In genomic region chr20:17943343-17943742, GRCh38 we compare ENCODE assay signal across 12 cellular contexts. TPM values are rescaled to one million over a fixed set of nuclear protein-coding genes. Genes with fewer than 3 reads are reported as not detected.
A peak's percentile ranks its signal among the peaks of the same experiment; 100 is the strongest.
DNase-seq lines count a peak whose midpoint lies in the region; ATAC-seq and TF ChIP-seq lines count a peak whose summit lies in the region.
"Had no signal": no experiment of that assay in that cellular context is flagged by ENCODE, and none has a peak within 500 bp of the region (broad histone marks: within the 10 kb centered on the region; RNA-seq: fewer than 3 reads in every experiment).

No MANE protein-coding gene starts in this region.

- H3K9me3 Mint-ChIP-seq in T-cell, result no peaks in the 10 kb centered on the region
- H3K9me3 Mint-ChIP-seq: brain; stimulated activated naive B cell treated with anti-CD40 and anti-IgM and Interleukin-4, amounts not matched to agents 10 μg/mL and 1 μg/mL and 100 μg/mL, for 72 hours had no signal

- WGBS in esophagus muscularis mucosa, result 75% methylated on average over 3 of the region's 3 CpGs

- peaks cover 9 to 13% (median 10%) of the 10 kb centered on the region in 3 donors for H3K4me1 Mint-ChIP-seq in T-cell

- no peaks in the 10 kb centered on the region for H3K27me3 ChIP-seq in BLaER1 treated with 17β-estradiol and CSF1 and Interleukin-3, amounts not matched to agents 10 nM and 100 nM
- H3K27me3 ChIP-seq in HUES48 (ENCODE audit: control insufficient read depth, insufficient read depth, low read length), result no peaks in the 10 kb centered on the region
- no peaks in the 10 kb centered on the region for H3K27me3 ChIP-seq in esophagus muscularis mucosa
- H3K27me3 ChIP-seq in BE2C, result no peaks in the 10 kb centered on the region

- ATAC-seq in GM19328 (IDR thresholded peaks at IDR 0.05; ENCODE audit: unreplicated experiment), result peak; percentile 47
- peak; percentile 59 for ATAC-seq in HG02763 (IDR thresholded peaks at IDR 0.05; ENCODE audit: unreplicated experiment)
- no peak for ATAC-seq in T-cell (replicated peaks in 1 of 4)

- no peaks in the 10 kb centered on the region for H3K27me3 Mint-ChIP-seq in T-cell
- H3K27me3 Mint-ChIP-seq: stimulated activated naive B cell treated with anti-CD40 and anti-IgM and Interleukin-4, amounts not matched to agents 10 μg/mL and 1 μg/mL and 100 μg/mL, for 72 hours had no signal

- H3K9ac ChIP-seq in BLaER1 treated with 17β-estradiol and CSF1 and Interleukin-3, amounts not matched to agents 10 nM and 100 nM, result no peak overlapping the region; a peak in 1 of 22 replicates
- H3K9ac ChIP-seq in HUES48 (ENCODE audit: low read depth, low read length), result no peak overlapping the region

- TF ChIP-seq EP300 in esophagus muscularis mucosa (IDR thresholded peaks at IDR 0.05), result no peak

- no peak overlapping the region for H3K4me3 Mint-ChIP-seq in T-cell
- H3K4me3 Mint-ChIP-seq: brain; stimulated activated naive B cell treated with anti-CD40 and anti-IgM and Interleukin-4, amounts not matched to agents 10 μg/mL and 1 μg/mL and 100 μg/mL, for 72 hours had no signal

- peaks cover 74 to 88% (median 83%) of the 10 kb centered on the region in 11 experiments for H3K36me3 ChIP-seq in BLaER1 treated with 17β-estradiol and CSF1 and Interleukin-3, amounts not matched to agents 10 nM and 100 nM
- peaks cover 77% of the 10 kb centered on the region for H3K36me3 ChIP-seq in HUES48 (ENCODE audit: control insufficient read depth, insufficient read depth, low read length)
- H3K36me3 ChIP-seq in esophagus muscularis mucosa, result peaks cover 40 to 82% (median 74%) of the 10 kb centered on the region in 4 donors
- peaks cover 81% of the 10 kb centered on the region for H3K36me3 ChIP-seq in BE2C

- DNase-seq in esophagus muscularis mucosa (ENCODE audit: extremely low spot score) (no peak), BE2C (no peak), T-cell (no peak), NCI-H1092 (lab: John Stamatoyannopoulos, UW) (no peak)
- DNase-seq: activated CD4-positive, alpha-beta T cell treated with anti-CD3 and anti-CD28 coated beads for 4 hours; OCI-M1; stimulated activated naive B cell treated with anti-CD40 and anti-IgM and Interleukin-4, amounts not matched to agents 10 μg/mL and 1 μg/mL and 100 μg/mL, for 72 hours had no signal

- H3K9me3 ChIP-seq in BLaER1 treated with 17β-estradiol and CSF1 and Interleukin-3, amounts not matched to agents 10 nM and 100 nM (replicated peaks in 1 of 11), result no peaks in the 10 kb centered on the region
- no peaks in the 10 kb centered on the region for H3K9me3 ChIP-seq in HUES48 (ENCODE audit: control insufficient read depth, insufficient read depth, low read length)
- no peaks in the 10 kb centered on the region for H3K9me3 ChIP-seq in esophagus muscularis mucosa
- H3K9me3 ChIP-seq in BE2C, result no peaks in the 10 kb centered on the region

- H3K27ac Mint-ChIP-seq in T-cell, result peak overlapping the region in 1 of 2 donors; percentile 34
- H3K27ac Mint-ChIP-seq: stimulated activated naive B cell treated with anti-CD40 and anti-IgM and Interleukin-4, amounts not matched to agents 10 μg/mL and 1 μg/mL and 100 μg/mL, for 72 hours had no signal

- intact Hi-C loops in esophagus muscularis mucosa (cut with DNase I), result no loop called here

- POLR2A ChIA-PET in T-cell (lab: Charles Lee), result no interaction called here

- TF ChIP-seq POLR2A in esophagus muscularis mucosa (IDR thresholded peaks at IDR 0.05; ENCODE audit: low read depth), result no peak

- H3K27ac ChIP-seq in BLaER1 treated with 17β-estradiol and CSF1 and Interleukin-3, amounts not matched to agents 10 nM and 100 nM, result peak overlapping the region in 1 of 11 experiments; percentile 62; a peak in 2 of 22 replicates
- peak overlapping the region; percentile 23 for H3K27ac ChIP-seq in HUES48 (ENCODE audit: low read depth, low read length)
- no peak overlapping the region for H3K27ac ChIP-seq in esophagus muscularis mucosa (replicated peaks in 1 of 4)

- CTCF ChIA-PET in T-cell (lab: Charles Lee), result interaction anchor here in 1 of 2 donors (0.6 kb wide), 1 partner anchor 24 kb away, joined by 3 read pairs; no protein-coding TSS in a partner anchor

- no peak for TF ChIP-seq CTCF in esophagus muscularis mucosa (IDR thresholded peaks at IDR 0.05)
- no peak for TF ChIP-seq CTCF in BE2C (IDR thresholded peaks at IDR 0.05; ENCODE audit: low read depth, low read length)

- H3K4me2 ChIP-seq in BLaER1 treated with 17β-estradiol and CSF1 and Interleukin-3, amounts not matched to agents 10 nM and 100 nM, result peak overlapping the region in 9 of 11 experiments; percentile 1 to 80 (median 21); a peak in 11 of 22 replicates

- H4K20me1 ChIP-seq in BLaER1 treated with 17β-estradiol and CSF1 and Interleukin-3, amounts not matched to agents 10 nM and 100 nM, result peaks cover 14 to 99% (median 94%) of the 10 kb centered on the region in 11 experiments; a peak in 21 of 22 replicates

- peaks cover 60 to 100% (median 90%) of the 10 kb centered on the region in 10 experiments for H3K4me1 ChIP-seq in BLaER1 treated with 17β-estradiol and CSF1 and Interleukin-3, amounts not matched to agents 10 nM and 100 nM
- H3K4me1 ChIP-seq in HUES48 (ENCODE audit: control insufficient read depth, insufficient read depth, low read length), result peaks cover 26% of the 10 kb centered on the region
- H3K4me1 ChIP-seq in esophagus muscularis mucosa, result peaks cover 10 to 26% (median 19%) of the 10 kb centered on the region in 4 donors
- no peaks in the 10 kb centered on the region for H3K4me1 ChIP-seq in BE2C

- H3K36me3 Mint-ChIP-seq in T-cell, result peaks cover 49% of the 10 kb centered on the region

- no peak overlapping the region for H3K4me3 ChIP-seq in BLaER1 treated with 17β-estradiol and CSF1 and Interleukin-3, amounts not matched to agents 10 nM and 100 nM
- no peak overlapping the region for H3K4me3 ChIP-seq in HUES48 (ENCODE audit: low read depth, low read length)
- no peak overlapping the region for H3K4me3 ChIP-seq in esophagus muscularis mucosa
- H3K4me3 ChIP-seq in BE2C (ENCODE audit: low read depth, low read length), result no peak overlapping the region

RNA-seq across cellular contexts. Expression of gene SNX5, which starts 25.3 kb away (rescaled TPM):
- total RNA-seq in esophagus muscularis mucosa, result 10 to 100 TPM; 58.3 to 67.3 (median 63.9) TPM
- 68.1 TPM for polyA plus RNA-seq in BE2C (2012; ENCODE audit: insufficient read depth, insufficient read length, low read depth)
- 10 to 100 TPM; 53.6 to 68.9 (median 56.7) TPM for total RNA-seq in T-cell

RNA-seq across cellular contexts. Expression of gene MGME1, which starts 25.5 kb away (rescaled TPM):
- 1 to 10 TPM; 5.2 to 6.5 (median 6.0) TPM for total RNA-seq in esophagus muscularis mucosa
- 22.4 TPM for polyA plus RNA-seq in BE2C (2012; ENCODE audit: insufficient read depth, insufficient read length, low read depth)
- total RNA-seq in T-cell, result 10 to 100 TPM in 3 of 5 donors, 1 to 10 TPM in 2; 7.3 to 15.0 (median 12.8) TPM

Comparison
In these comparisons a context has a peak if more than half of its experiments do, and no peak if none do; other contexts are left out.
1. ATAC-seq: peak in GM19328 (single experiment) and HG02763 (single experiment); none in T-cell (0 of 4).